8 cellular contexts compared by ENCODE assay signal in genomic region chr22:43230983-43231723, GRCh38. TPM values are rescaled to one million over a fixed set of nuclear protein-coding genes. Genes with fewer than 3 reads are reported as not detected.
DNase-seq lines count a peak whose midpoint lies in the region; ATAC-seq and TF ChIP-seq lines count a peak whose summit lies in the region.

No MANE protein-coding gene starts in this region.

- H3K4me1 ChIP-seq in KMS-11 (ENCODE audit: low read depth, poor library complexity, severe bottlenecking), result no peaks in the 10 kb centered on the region
- H3K4me1 ChIP-seq in RWPE2 (ENCODE audit: insufficient read depth, poor library complexity, severe bottlenecking), result no peaks in the 10 kb centered on the region
- H3K4me1 ChIP-seq in gastrocnemius medialis, result no peaks in the 10 kb centered on the region

- H3K27me3 ChIP-seq in KMS-11 (ENCODE audit: insufficient read depth, low read depth), result peaks cover 23% of the 10 kb centered on the region
- no peaks in the 10 kb centered on the region for H3K27me3 ChIP-seq in RWPE2 (ENCODE audit: insufficient read depth, poor library complexity, severe bottlenecking)
- H3K27me3 ChIP-seq in gastrocnemius medialis, result peaks cover 0 to 3% (median 0%) of the 10 kb centered on the region in 3 donors

- H3K9ac ChIP-seq in KMS-11, result no peak overlapping the region

- H3K27ac ChIP-seq in KMS-11 (no peak overlapping the region), RWPE2 (ENCODE audit: poor library complexity, severe bottlenecking) (no peak overlapping the region), gastrocnemius medialis (no peak overlapping the region)

- H3K9me3 ChIP-seq in RWPE2 (ENCODE audit: severe bottlenecking) (no peaks in the 10 kb centered on the region), gastrocnemius medialis (no peaks in the 10 kb centered on the region)

- H3K4me3 ChIP-seq in KMS-11 (IDR thresholded peaks at IDR 0.05; ENCODE audit: insufficient read depth, low read depth, low read length) (no peak overlapping the region), RWPE2 (ENCODE audit: severe bottlenecking) (no peak overlapping the region), gastrocnemius medialis (no peak overlapping the region)

- H3K36me3 ChIP-seq in KMS-11 (ENCODE audit: insufficient read depth) (no peaks in the 10 kb centered on the region), RWPE2 (ENCODE audit: low read depth) (no peaks in the 10 kb centered on the region), gastrocnemius medialis (no peaks in the 10 kb centered on the region)

- H4K20me1 ChIP-seq in KMS-11 (ENCODE audit: insufficient read depth), result no peaks in the 10 kb centered on the region

- DNase-seq in Daoy (ENCODE audit: low read depth) (peak; percentile 73), RWPE2 (ENCODE audit: low spot score) (no peak), left cardiac atrium (peak; percentile 43), gastrocnemius medialis (no peak)
- peak; percentile 45 for DNase-seq in activated gamma-delta T cell treated with anti-CD3 and anti-CD28 coated beads, Interleukin-2, amount 50 U/mL, for 16 hours (ENCODE audit: low read depth)

- no peaks in the 10 kb centered on the region for H3K79me2 ChIP-seq in KMS-11 (ENCODE audit: insufficient read depth, low read depth)

- TF ChIP-seq POLR2A in gastrocnemius medialis (IDR thresholded peaks at IDR 0.05), result no peak

- intact Hi-C loops in left cardiac atrium (cut with DNase I), result loop anchor here in 1 of 2 donors (1.0 to 5.0 kb wide), 2 partner anchors 116 to 154 kb away; no protein-coding TSS in a partner anchor
- intact Hi-C loops in gastrocnemius medialis (cut with DNase I; ENCODE audit: low total_unique reads), result loop anchor here (1.0 to 5.0 kb wide), 2 partner anchors 116 to 154 kb away; no protein-coding TSS in a partner anchor

- H2AFZ ChIP-seq in KMS-11 (ENCODE audit: low read depth), result no peak overlapping the region

- ATAC-seq in RWPE2 (ENCODE audit: low read depth) (peak; percentile 46; the same call in 2 of the 3 replicates), left cardiac atrium (peak; percentile 25 to 50), gastrocnemius medialis (no peak), HG02610 (IDR thresholded peaks at IDR 0.05; ENCODE audit: unreplicated experiment) (no peak), HG02798 (IDR thresholded peaks at IDR 0.05; ENCODE audit: poor library complexity, unreplicated experiment) (no peak)

- in situ Hi-C loops in gastrocnemius medialis (cut with MboI; ENCODE audit: low sequenced_read_pairs in 4 of 4), result no loop called here

- no peak overlapping the region for H3K4me2 ChIP-seq in KMS-11

- TF ChIP-seq CTCF in KMS-11 (conservative IDR thresholded peaks at IDR 0.05; ENCODE audit: low read depth, low read length) (peak; percentile 94), RWPE2 (IDR thresholded peaks at IDR 0.05; ENCODE audit: poor library complexity, severe bottlenecking) (peak; percentile 86), gastrocnemius medialis (IDR thresholded peaks at IDR 0.05 in 4 of 5, conservative IDR thresholded peaks at IDR 0.05 in 1 of 5) (peak; percentile 48 to 84 (median 70))

RNA-seq across cellular contexts. Expression of gene TTLL12, which starts 44.2 kb away (rescaled TPM):
- 49.1 and 61.1 TPM in 2 replicates for total RNA-seq in Daoy (2014; rRNA removed; shearing (Covaris generic))
- total RNA-seq in left cardiac atrium, result 10 to 100 TPM in 1 of 2 donors, 1 to 10 TPM in 1; 9.3 to 10.3 TPM
- total RNA-seq in gastrocnemius medialis, result 10 to 100 TPM; 13.7 to 41.8 (median 19.6) TPM

Comparison
In these comparisons a context has a peak if more than half of its experiments do, and no peak if none do; other contexts are left out.
1. DNase-seq: peak in Daoy (single experiment), activated gamma-delta T cell treated with anti-CD3 and anti-CD28 coated beads, Interleukin-2, amount 50 U/mL, for 16 hours (single experiment) and left cardiac atrium (single experiment); none in RWPE2 (single experiment) and gastrocnemius medialis (0 of 2).
2. ATAC-seq: peak in RWPE2 (single experiment) and left cardiac atrium (2 of 2); none in gastrocnemius medialis (0 of 2), HG02610 (single experiment) and HG02798 (single experiment).
3. Peak in every context shown above with its lines, with median percentiles within 50 percentile points of each other: CTCF ChIP-seq.